Comparison of ENCODE assay signal across 10 cellular contexts in genomic region chr12:126915309-126915708, GRCh38.
"Had no signal": no experiment of that assay in that cellular context is flagged by ENCODE, and none has a peak within 500 bp of the region (broad histone marks: within the 10 kb centered on the region; RNA-seq: fewer than 3 reads in every experiment).

No MANE protein-coding gene starts in this region.

- H3K36me3 ChIP-seq: heart left ventricle had no signal

- H3K4me3 ChIP-seq: heart left ventricle had no signal

- DNase-seq: effector memory CD4-positive, alpha-beta T cell; heart left ventricle; hypothalamus; kidney glomerular epithelial cell; natural killer cell; right cardiac atrium; small intestine; stimulated activated CD4-positive, alpha-beta T cell treated with anti-CD3 and anti-CD28 coated beads, Interleukin-12 subunit alpha, Interleukin-12 subunit beta, amount 100 ng/mL, for 4 hours; stimulated activated naive CD4-positive, alpha-beta T cell; trophoblast cell had no signal

- H3K27ac ChIP-seq: heart left ventricle had no signal

- H3K4me1 ChIP-seq: heart left ventricle had no signal
